1 cellular context compared by ENCODE assay signal in genomic region chr16:85010931-85011845, GRCh38.
TF ChIP-seq lines count a peak whose summit lies in the region.

Gene ZDHHC7 (minus strand): TSS chr16:85011535. CDS start chr16:84990618, 20,917 bp downstream.

TF ChIP-seq in HepG2, 621 proteins besides CTCF, POLR2A, EP300 and RAD21 (continued from another document and continues in another):
- no peak for TF ChIP-seq ZIK1 (CRISPR knock-in tag; IDR thresholded peaks at IDR 0.05; ENCODE audit: borderline replicate concordance, low read depth)
- TF ChIP-seq AHR (CRISPR knock-in tag; IDR thresholded peaks at IDR 0.05): no peak
- TF ChIP-seq MYC (CRISPR knock-in tag; IDR thresholded peaks at IDR 0.05; ENCODE audit: borderline replicate concordance): peak; percentile 66; the same call in 1 of the 2 replicates
- 0 out of 2 replicates have a peak, but pooled peaks have one; percentile 20 for TF ChIP-seq ZNF546 (CRISPR knock-in tag; conservative IDR thresholded peaks at IDR 0.05)
- peak; percentile 18; the same call in 1 of the 2 replicates for TF ChIP-seq PREB (CRISPR knock-in tag; IDR thresholded peaks at IDR 0.05)
- peak; percentile 24; the same call in 1 of the 2 replicates for TF ChIP-seq RARA (CRISPR knock-in tag; IDR thresholded peaks at IDR 0.05)
- TF ChIP-seq SP4 (CRISPR knock-in tag; IDR thresholded peaks at IDR 0.05): peak; percentile 89
- peak; percentile 64 for TF ChIP-seq ZNF317 (CRISPR knock-in tag; IDR thresholded peaks at IDR 0.05)
- TF ChIP-seq SIN3B (IDR thresholded peaks at IDR 0.05; ENCODE audit: low read length): 0 out of 2 replicates have a peak, but pooled peaks have one; percentile 16
- TF ChIP-seq TOPORS (CRISPR knock-in tag; IDR thresholded peaks at IDR 0.05): no peak; the same call in 1 of the 2 replicates
- TF ChIP-seq GLMP (CRISPR knock-in tag; IDR thresholded peaks at IDR 0.05; ENCODE audit: borderline replicate concordance): no peak
- no peak for TF ChIP-seq HDAC6 (IDR thresholded peaks at IDR 0.05; ENCODE audit: low read depth, low read length)
- 0 out of 2 replicates have a peak, but pooled peaks have one; percentile 59 for TF ChIP-seq NFE2L1 (CRISPR knock-in tag; IDR thresholded peaks at IDR 0.05; ENCODE audit: borderline replicate concordance)
- peak; percentile 48 for TF ChIP-seq NFYB (CRISPR knock-in tag; IDR thresholded peaks at IDR 0.05)
- TF ChIP-seq ATF7-NPFF (CRISPR knock-in tag; IDR thresholded peaks at IDR 0.05; ENCODE audit: low read depth): peak; percentile 89
- no peak for TF ChIP-seq ATF5 (CRISPR knock-in tag; IDR thresholded peaks at IDR 0.05; ENCODE audit: low read depth)
- no peak for TF ChIP-seq SYNCRIP (IDR thresholded peaks at IDR 0.05; ENCODE audit: insufficient read depth, low read depth, low read length)
- TF ChIP-seq ZNF589 (CRISPR knock-in tag; conservative IDR thresholded peaks at IDR 0.05): peak; percentile 49; the same call in 1 of the 2 replicates
- no peak for TF ChIP-seq MLXIP (CRISPR knock-in tag; IDR thresholded peaks at IDR 0.05; ENCODE audit: borderline replicate concordance)
- TF ChIP-seq MAFG (CRISPR knock-in tag; IDR thresholded peaks at IDR 0.05): no peak
- 0 out of 2 replicates have a peak, but pooled peaks have one; percentile 46 for TF ChIP-seq ZNF616 (CRISPR knock-in tag; IDR thresholded peaks at IDR 0.05; ENCODE audit: low read depth)
- TF ChIP-seq ZNF496 (CRISPR knock-in tag; IDR thresholded peaks at IDR 0.05; ENCODE audit: insufficient replicate concordance): no peak
- peak; percentile 86; the same call in 1 of the 2 replicates for TF ChIP-seq ZNF710 (CRISPR knock-in tag; IDR thresholded peaks at IDR 0.05; ENCODE audit: borderline replicate concordance)
- no peak for TF ChIP-seq AHDC1 (CRISPR knock-in tag; IDR thresholded peaks at IDR 0.05; ENCODE audit: borderline replicate concordance)
- no peak for TF ChIP-seq ZNF20 (CRISPR knock-in tag; IDR thresholded peaks at IDR 0.05)
- peak; percentile 63 for TF ChIP-seq BCL6 (CRISPR knock-in tag; IDR thresholded peaks at IDR 0.05)
- TF ChIP-seq ZSCAN31 (CRISPR knock-in tag; IDR thresholded peaks at IDR 0.05; ENCODE audit: low read depth): peak; percentile 36; the same call in 1 of the 2 replicates
- peak; percentile 45; the same call in 1 of the 2 replicates for TF ChIP-seq DNMT1 (CRISPR knock-in tag; IDR thresholded peaks at IDR 0.05)
- peak; percentile 5; the same call in 1 of the 2 replicates for TF ChIP-seq ZNF281 (CRISPR knock-in tag; IDR thresholded peaks at IDR 0.05; ENCODE audit: borderline replicate concordance)
